Comparison of ENCODE assay signal across 22 cellular contexts in genomic region chr10:31507427-31507826, GRCh38.
DNase-seq lines count a peak whose midpoint lies in the region; ATAC-seq, FAIRE-seq and TF ChIP-seq lines count a peak whose summit lies in the region.
"Had no signal": no experiment of that assay in that cellular context is flagged by ENCODE, and none has a peak within 500 bp of the region (broad histone marks: within the 10 kb centered on the region; RNA-seq: fewer than 3 reads in every experiment).

No MANE protein-coding gene starts in this region.

- intact Hi-C loops in kidney (cut with DNase I) = no loop called here

- peaks cover 10% of the 10 kb centered on the region for H3K4me1 ChIP-seq in Karpas-422 (ENCODE audit: low read length)
- H3K4me1 ChIP-seq in kidney (ENCODE audit: control insufficient read depth in 1 of 2, insufficient read depth in 1 of 2, low read depth in 1 of 2, low read length in 2 of 2) = no peaks in the 10 kb centered on the region
- H3K4me1 ChIP-seq: BLaER1, SJSA1 had no signal

- peaks cover 41% of the 10 kb centered on the region for H3K9me3 Mint-ChIP-seq in central memory CD8-positive, alpha-beta T cell
- H3K9me3 Mint-ChIP-seq in activated CD4-positive, alpha-beta memory T cell treated with anti-CD3 and anti-CD28 coated beads, Interleukin-2, amount 10 ng/mL, durations not matched to agents 7 days and 5 days = peaks cover 41% of the 10 kb centered on the region
- peaks cover 18% of the 10 kb centered on the region for H3K9me3 Mint-ChIP-seq in natural killer cell treated with Interleukin-12 subunit alpha and Interleukin-12 subunit beta and Interleukin-15 and Interleukin-18, amount 100 ng/mL, for 72 hours

- H3K9me3 ChIP-seq in Karpas-422 (ENCODE audit: low read length) = peaks cover 25% of the 10 kb centered on the region
- peaks cover 6 to 19% of the 10 kb centered on the region in 2 donors for H3K9me3 ChIP-seq in kidney (ENCODE audit: control insufficient read depth in 1 of 2, low read length in 2 of 2)

- no peak overlapping the region for H3K9ac ChIP-seq in Karpas-422 (ENCODE audit: low read length)
- no peak overlapping the region for H3K9ac ChIP-seq in kidney (ENCODE audit: low read length in 2 of 2)
- H3K9ac ChIP-seq: BLaER1 had no signal

- peaks cover 49% of the 10 kb centered on the region for H3K79me2 ChIP-seq in Karpas-422 (ENCODE audit: low read length)

- H3K27me3 Mint-ChIP-seq in central memory CD8-positive, alpha-beta T cell = no peaks in the 10 kb centered on the region
- no peaks in the 10 kb centered on the region for H3K27me3 Mint-ChIP-seq in activated CD4-positive, alpha-beta memory T cell treated with anti-CD3 and anti-CD28 coated beads, Interleukin-2, amount 10 ng/mL, durations not matched to agents 7 days and 5 days
- no peaks in the 10 kb centered on the region for H3K27me3 Mint-ChIP-seq in natural killer cell treated with Interleukin-12 subunit alpha and Interleukin-12 subunit beta and Interleukin-15 and Interleukin-18, amount 100 ng/mL, for 72 hours
- H3K27me3 Mint-ChIP-seq: CD4-positive, CD25-positive, alpha-beta regulatory T cell had no signal

- H3K27me3 ChIP-seq in Karpas-422 (ENCODE audit: low read length) = no peaks in the 10 kb centered on the region
- H3K27me3 ChIP-seq: BLaER1, SJSA1 had no signal

- peaks cover 7% of the 10 kb centered on the region for H3K36me3 Mint-ChIP-seq in central memory CD8-positive, alpha-beta T cell (ENCODE audit: insufficient read depth)
- H3K36me3 Mint-ChIP-seq in activated CD4-positive, alpha-beta memory T cell treated with anti-CD3 and anti-CD28 coated beads, Interleukin-2, amount 10 ng/mL, durations not matched to agents 7 days and 5 days (ENCODE audit: low read depth) = peaks cover 78% of the 10 kb centered on the region
- H3K36me3 Mint-ChIP-seq in natural killer cell treated with Interleukin-12 subunit alpha and Interleukin-12 subunit beta and Interleukin-15 and Interleukin-18, amount 100 ng/mL, for 72 hours = peaks cover 45% of the 10 kb centered on the region

- no peak overlapping the region for H3K27ac ChIP-seq in Karpas-422 (ENCODE audit: low read length)
- no peak overlapping the region for H3K27ac ChIP-seq in kidney (ENCODE audit: low read depth in 2 of 2, low read length in 2 of 2)
- H3K27ac ChIP-seq: BLaER1, SJSA1 had no signal

- peak overlapping the region; percentile 27 for H3K27ac Mint-ChIP-seq in central memory CD8-positive, alpha-beta T cell (ENCODE audit: low read depth)
- H3K27ac Mint-ChIP-seq in activated CD4-positive, alpha-beta memory T cell treated with anti-CD3 and anti-CD28 coated beads, Interleukin-2, amount 10 ng/mL, durations not matched to agents 7 days and 5 days = no peak overlapping the region
- H3K27ac Mint-ChIP-seq in natural killer cell treated with Interleukin-12 subunit alpha and Interleukin-12 subunit beta and Interleukin-15 and Interleukin-18, amount 100 ng/mL, for 72 hours = no peak overlapping the region
- H3K27ac Mint-ChIP-seq: CD4-positive, CD25-positive, alpha-beta regulatory T cell had no signal

- peaks cover 75% of the 10 kb centered on the region for H3K36me3 ChIP-seq in Karpas-422 (ENCODE audit: insufficient read depth, low read length)
- H3K36me3 ChIP-seq in kidney (ENCODE audit: control insufficient read depth in 1 of 2, insufficient read depth in 2 of 2, low read length in 2 of 2) = no peaks in the 10 kb centered on the region

- CTCF ChIA-PET in activated CD4-positive, alpha-beta memory T cell treated with anti-CD3 and anti-CD28 coated beads, Interleukin-2, amount 10 ng/mL, durations not matched to agents 7 days and 5 days (lab: Charles Lee) = no interaction called here

- H2AFZ ChIP-seq in Karpas-422 (ENCODE audit: low read length) = no peak overlapping the region

- peak; percentile 14 for FAIRE-seq in A204.1 (lab: Jason Lieb, UNC)
- FAIRE-seq in kidney (lab: Jason Lieb, UNC) = peak; percentile 29
- FAIRE-seq: GM12892 had no signal

- DNase-seq in Karpas-422 (peak; percentile 56), kidney (no peak), NCI-H226 (no peak)
- DNase-seq in central memory CD8-positive, alpha-beta T cell (ENCODE audit: low spot score in 2 of 2) = no peak
- DNase-seq in activated CD4-positive, alpha-beta memory T cell treated with anti-CD3 and anti-CD28 coated beads, Interleukin-2, amount 10 ng/mL, durations not matched to agents 7 days and 5 days = no peak
- DNase-seq in natural killer cell treated with Interleukin-12 subunit alpha and Interleukin-12 subunit beta and Interleukin-15 and Interleukin-18, amount 100 ng/mL, for 72 hours (ENCODE audit: low spot score) = no peak
- DNase-seq: CD4-positive, CD25-positive, alpha-beta regulatory T cell; DMS153; DND-41; NCI-H1092 treated with DMSO at 0.1 percent for 48 hours; NCI-H1436; NCI-H187 treated with DMSO at 0.1 percent for 48 hours; NCI-H2107; NCI-H446; NCI-H524 treated with DMSO at 0.1 percent for 48 hours; NCI-H774; Right ventricle myocardium superior; RPMI8226 had no signal

- no peak for TF ChIP-seq CTCF in kidney (IDR thresholded peaks at IDR 0.05; ENCODE audit: borderline replicate concordance, extremely low read depth, insufficient read depth)

- POLR2A ChIA-PET in activated CD4-positive, alpha-beta memory T cell treated with anti-CD3 and anti-CD28 coated beads, Interleukin-2, amount 10 ng/mL, durations not matched to agents 7 days and 5 days (lab: Charles Lee) = no interaction called here

- H3K4me3 Mint-ChIP-seq in central memory CD8-positive, alpha-beta T cell = no peak overlapping the region
- no peak overlapping the region for H3K4me3 Mint-ChIP-seq in activated CD4-positive, alpha-beta memory T cell treated with anti-CD3 and anti-CD28 coated beads, Interleukin-2, amount 10 ng/mL, durations not matched to agents 7 days and 5 days
- H3K4me3 Mint-ChIP-seq in natural killer cell treated with Interleukin-12 subunit alpha and Interleukin-12 subunit beta and Interleukin-15 and Interleukin-18, amount 100 ng/mL, for 72 hours = no peak overlapping the region
- H3K4me3 Mint-ChIP-seq: CD4-positive, CD25-positive, alpha-beta regulatory T cell had no signal

- peaks cover 27% of the 10 kb centered on the region for H3K4me1 Mint-ChIP-seq in central memory CD8-positive, alpha-beta T cell
- H3K4me1 Mint-ChIP-seq in activated CD4-positive, alpha-beta memory T cell treated with anti-CD3 and anti-CD28 coated beads, Interleukin-2, amount 10 ng/mL, durations not matched to agents 7 days and 5 days = peaks cover 5% of the 10 kb centered on the region
- peaks cover 2 to 5% of the 10 kb centered on the region in 2 donors for H3K4me1 Mint-ChIP-seq in natural killer cell treated with Interleukin-12 subunit alpha and Interleukin-12 subunit beta and Interleukin-15 and Interleukin-18, amount 100 ng/mL, for 72 hours (ENCODE audit: low read depth in 2 of 2)

- ATAC-seq in central memory CD8-positive, alpha-beta T cell (replicated peaks; ENCODE audit: extremely low read depth, poor library complexity, severe bottlenecking) = no peak
- no peak for ATAC-seq in natural killer cell treated with Interleukin-12 subunit alpha and Interleukin-12 subunit beta and Interleukin-15 and Interleukin-18, amount 100 ng/mL, for 72 hours

- H3K9me2 ChIP-seq in Karpas-422 (replicated peaks; ENCODE audit: insufficient read depth, low read length) = no peaks in the 10 kb centered on the region

- H4K20me1 ChIP-seq in Karpas-422 (ENCODE audit: insufficient read depth, low read depth, low read length) = no peaks in the 10 kb centered on the region
- H4K20me1 ChIP-seq: BLaER1 had no signal

- H3K4me2 ChIP-seq in Karpas-422 (ENCODE audit: low read depth, low read length, poor library complexity, severe bottlenecking) = no peak overlapping the region
- H3K4me2 ChIP-seq: BLaER1 had no signal

- H3K4me3 ChIP-seq in Karpas-422 (ENCODE audit: low read length) (no peak overlapping the region), kidney (ENCODE audit: low read length in 2 of 2) (no peak overlapping the region)
- H3K4me3 ChIP-seq: BLaER1, SJSA1 had no signal
